8 cellular contexts compared by ENCODE assay signal in genomic region chr16:8963825-8964441, GRCh38. TPM values are rescaled to one million over a fixed set of nuclear protein-coding genes. Genes with fewer than 3 reads are reported as not detected.
DNase-seq lines count a peak whose midpoint lies in the region; TF ChIP-seq lines count a peak whose summit lies in the region.

Gene USP7, minus strand, starts transcription at chr16:8963906. Its CDS starts 621 bp downstream, at chr16:8963285.

- H3K4me3 ChIP-seq in stomach smooth muscle (ENCODE audit: low read length in 2 of 2) = peak within 1 kb of the TSS; percentile 67 to 80

- no peaks in the 10 kb centered on the region for H3K9me3 ChIP-seq in stomach smooth muscle (ENCODE audit: control insufficient read depth in 2 of 2, low read length in 2 of 2)

- peak within 1 kb of the TSS; percentile 31 for H3K27ac ChIP-seq in stomach smooth muscle (ENCODE audit: low read length)

- H3K9me3 Mint-ChIP-seq in neural crest cell = no peaks in the 10 kb centered on the region

- DNase-seq in EL (peak; percentile 90), H4 (ENCODE audit: low spot score) (peak; percentile 83), SHP77 (lab: John Stamatoyannopoulos, UW) (peak; percentile 68 to 86), fibroblast of the conjunctiva (ENCODE audit: low read depth) (peak; percentile 74), neural crest cell (ENCODE audit: low read depth, low spot score) (peak; percentile 83)
- peak; percentile 88 for DNase-seq in activated effector memory CD4-positive, alpha-beta T cell treated with Interleukin-2 at 50 U/mL for 16 hours

- peak within 1 kb of the TSS; percentile 71 to 73 for H3K9ac ChIP-seq in stomach smooth muscle (ENCODE audit: low read length in 2 of 2)

- H3K36me3 ChIP-seq in stomach smooth muscle (ENCODE audit: control insufficient read depth in 2 of 2, insufficient read depth in 2 of 2, low read length in 2 of 2) = no peaks in the 10 kb centered on the region

- peaks cover 39% of the 10 kb centered on the region for H3K4me1 Mint-ChIP-seq in neural crest cell

- H3K27me3 ChIP-seq in stomach smooth muscle (ENCODE audit: control insufficient read depth in 1 of 2, insufficient read depth in 2 of 2, low read length in 2 of 2) = no peaks in the 10 kb centered on the region

- H3K4me1 ChIP-seq in stomach smooth muscle (ENCODE audit: control insufficient read depth, insufficient read depth, low read length) = peaks cover 37% of the 10 kb centered on the region

- TF ChIP-seq CTCF in LNCAP (IDR thresholded peaks at IDR 0.05) = peak; percentile 32; the same call in 1 of the 2 replicates
- no peak for TF ChIP-seq CTCF in neural crest cell (conservative IDR thresholded peaks at IDR 0.05)

- peaks cover 18% of the 10 kb centered on the region for H3K27me3 Mint-ChIP-seq in neural crest cell (ENCODE audit: low read depth)

- no peaks in the 10 kb centered on the region for H3K36me3 Mint-ChIP-seq in neural crest cell (ENCODE audit: low read depth)

- no peak within 1 kb of the TSS for H3K27ac Mint-ChIP-seq in neural crest cell (ENCODE audit: unreplicated experiment)

- peak within 1 kb of the TSS; percentile 84 for H3K4me3 Mint-ChIP-seq in neural crest cell

RNA-seq across cellular contexts. Expression of gene USP7, which starts in this region (rescaled TPM):
- 14.4 and 33.8 TPM in 2 replicates for total RNA-seq in H4 (2014; rRNA removed; shearing (Covaris generic))
- 151 and 162 TPM in 2 replicates for total RNA-seq in neural crest cell

Comparison
In these comparisons a context has a peak if more than half of its experiments do, and no peak if none do; other contexts are left out.
1. Peak in every context shown above with its lines: DNase-seq, H3K4me3 ChIP-seq and H3K27ac ChIP-seq.